In the genomic region with DNA sequence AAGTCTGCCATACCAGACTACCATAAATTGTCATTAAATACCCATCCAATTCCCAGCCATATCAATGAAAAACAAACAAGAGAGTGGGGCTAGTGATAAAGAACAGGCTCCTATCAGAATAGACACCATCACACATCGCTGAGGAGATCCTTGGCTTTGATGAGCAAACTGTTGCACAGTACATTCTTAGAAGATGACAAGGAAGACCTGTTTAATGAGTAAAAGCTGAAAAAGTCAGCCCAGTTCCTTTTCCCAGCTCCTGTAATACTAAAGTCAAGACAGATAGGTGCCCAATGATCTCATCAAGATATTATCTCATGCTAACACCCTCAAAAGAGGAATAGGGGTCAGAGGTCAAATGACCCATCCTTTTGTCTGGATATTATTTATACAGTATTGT, we compare ENCODE assay signal across 33 cellular contexts.
DNase-seq lines count a peak whose midpoint lies in the region; ATAC-seq, FAIRE-seq and TF ChIP-seq lines count a peak whose summit lies in the region.
"Had no signal": no experiment of that assay in that cellular context is flagged by ENCODE, and none has a peak within 500 bp of the region (broad histone marks: within the 10 kb centered on the region; RNA-seq: fewer than 3 reads in every experiment).

No MANE protein-coding gene starts in this region.

- POLR2A ChIA-PET in IMR-90 (lab: Charles Lee; ENCODE audit: unreplicated experiment) (no interaction called here), K562 (lab: Yijun Ruan, JAX) (interaction anchor here (0.6 to 0.7 kb wide), 2 partner anchors 7 to 67 kb away, joined by 3 to 4 read pairs; no protein-coding TSS in a partner anchor)

- TF ChIP-seq POLR2A in IMR-90 (IDR thresholded peaks at IDR 0.05; ENCODE audit: low read depth, low read length) = no peak
- TF ChIP-seq POLR2A in K562 (conservative IDR thresholded peaks at IDR 0.05) = no peak
- TF ChIP-seq POLR2A in adrenal gland (IDR thresholded peaks at IDR 0.05) = no peak

- no peak overlapping the region for H2BK15ac ChIP-seq in IMR-90 (ENCODE audit: low read depth, low read length)

- H3K9me3 Mint-ChIP-seq in Calu3 (ENCODE audit: low read depth, unreplicated experiment) = peaks cover 4% of the 10 kb centered on the region
- H3K9me3 Mint-ChIP-seq: activated CD4-positive, alpha-beta memory T cell treated with anti-CD3 and anti-CD28 coated beads for 36 hours; activated T-helper 1 cell treated with anti-CD3 and anti-CD28 coated beads, Interleukin-12 subunit alpha, Interleukin-12 subunit beta, Interleukin-2, Interleukin-4 antibody, amounts not matched to agents 30 ng/mL and 10 ng/mL and 1 ng/mL, durations not matched to agents 14 hours and 24 hours and 36 hours had no signal

- no peak overlapping the region for H4K8ac ChIP-seq in IMR-90 (ENCODE audit: low read depth in 2 of 2, low read length in 2 of 2)

- H3K4me1 ChIP-seq in IMR-90 (ENCODE audit: control insufficient read depth, insufficient read depth, low read length) (0 out of 2 replicates have a peak, but pooled peaks cover 2% of the 10 kb centered on the region), K562 (replicated peaks in 1 of 2; ENCODE audit: control insufficient read depth in 2 of 2, insufficient read depth in 2 of 2, low read length in 2 of 2) (no peaks in the 10 kb centered on the region; a peak in 1 of 5 replicates), keratinocyte (ENCODE audit: control insufficient read depth, extremely low read depth, insufficient read depth, low read length) (peaks cover 37% of the 10 kb centered on the region), adrenal gland (replicated peaks in 1 of 2) (no peaks in the 10 kb centered on the region)
- H3K4me1 ChIP-seq: Caco-2, pancreas had no signal

- no peak overlapping the region for H3K14ac ChIP-seq in IMR-90 (replicated peaks; ENCODE audit: low read depth, low read length)

- no peak overlapping the region for H2AK5ac ChIP-seq in IMR-90 (ENCODE audit: low read depth, low read length)

- no peak for TF ChIP-seq EP300 in K562 (IDR thresholded peaks at IDR 0.05; ENCODE audit: low read length)

- H2BK5ac ChIP-seq in IMR-90 (ENCODE audit: low read depth, low read length, poor library complexity, severe bottlenecking) = no peak overlapping the region

- no peak overlapping the region for H3K4me3 Mint-ChIP-seq in Calu3 (ENCODE audit: low read depth, unreplicated experiment)
- H3K4me3 Mint-ChIP-seq: activated CD4-positive, alpha-beta memory T cell treated with anti-CD3 and anti-CD28 coated beads for 36 hours; activated T-helper 1 cell treated with anti-CD3 and anti-CD28 coated beads, Interleukin-12 subunit alpha, Interleukin-12 subunit beta, Interleukin-2, Interleukin-4 antibody, amounts not matched to agents 30 ng/mL and 10 ng/mL and 1 ng/mL, durations not matched to agents 14 hours and 24 hours and 36 hours; HFFc6 had no signal

- H4K91ac ChIP-seq in IMR-90 (ENCODE audit: insufficient read depth, low read depth, low read length) = no peak overlapping the region

- H3K9ac ChIP-seq in IMR-90 (ENCODE audit: low read depth, low read length) (no peak overlapping the region), K562 (ENCODE audit: insufficient read depth in 1 of 2, low read depth in 2 of 2, low read length in 2 of 2) (no peak overlapping the region), keratinocyte (ENCODE audit: control insufficient read depth, extremely low read depth, insufficient read depth, low read length) (no peak overlapping the region)

- H3K79me1 ChIP-seq in IMR-90 (ENCODE audit: low read depth in 1 of 2, low read length in 2 of 2) = no peaks in the 10 kb centered on the region

- dilution Hi-C loops in IMR-90 (cut with HindIII; ENCODE audit: low sequenced_read_pairs, unreplicated experiment) (no loop called here), keratinocyte (cut with MboI; ENCODE audit: extremely low pct_ligation_motif_present, low sequenced_read_pairs) (no loop called here)

- WGBS in IMR-90 (ENCODE audit: extremely low coverage in 2 of 2, insufficient read length in 1 of 2), 2 experiments = no CpG with 5 or more reads among the region's 1 CpG
- WGBS in K562 (ENCODE audit: insufficient coverage, low coverage, missing lambda C conversion rate) = 0% methylated on average over 1 of the region's 1 CpG
- WGBS in adrenal gland, 4 donors = 74 to 88% (median 80%) methylated on average over 1 of the region's 1 CpG

- H3K4me2 ChIP-seq in IMR-90 (ENCODE audit: low read depth, low read length) (no peak overlapping the region), K562 (ENCODE audit: insufficient read depth, low read length) (no peak overlapping the region), keratinocyte (ENCODE audit: control insufficient read depth, extremely low read depth, insufficient read depth, low read depth, low read length) (no peak overlapping the region)

- H3K79me2 ChIP-seq in K562 (ENCODE audit: control insufficient read depth, insufficient read depth, low read length) (no peaks in the 10 kb centered on the region), keratinocyte (ENCODE audit: control insufficient read depth, insufficient read depth, low read length) (no peaks in the 10 kb centered on the region)

- H2BK20ac ChIP-seq in IMR-90 (ENCODE audit: low read depth, low read length) = no peak overlapping the region

- no peaks in the 10 kb centered on the region for H4K20me1 ChIP-seq in IMR-90 (ENCODE audit: insufficient read depth, low read length)
- no peaks in the 10 kb centered on the region for H4K20me1 ChIP-seq in K562 (replicated peaks; ENCODE audit: control insufficient read depth, insufficient read depth, low read length)
- no peaks in the 10 kb centered on the region for H4K20me1 ChIP-seq in keratinocyte (ENCODE audit: control insufficient read depth, extremely low read depth, insufficient read depth, low read length)

- no peak overlapping the region for H2AK9ac ChIP-seq in IMR-90 (replicated peaks; ENCODE audit: low read depth, low read length, poor library complexity)

- CTCF ChIA-PET in IMR-90 (lab: Yijun Ruan, JAX) (no interaction called here), K562 (lab: Yijun Ruan, JAX; ENCODE audit: low intra/inter-chr PET ratio) (no interaction called here), Calu3 (lab: Charles Lee) (no interaction called here)

- H3K36me3 ChIP-seq in IMR-90 (ENCODE audit: control insufficient read depth, insufficient read depth, low read length) = no peaks in the 10 kb centered on the region
- H3K36me3 ChIP-seq in K562 (ENCODE audit: control insufficient read depth, insufficient read depth, low read length) = no peaks in the 10 kb centered on the region
- no peaks in the 10 kb centered on the region for H3K36me3 ChIP-seq in keratinocyte (ENCODE audit: control insufficient read depth in 2 of 2, extremely low read depth in 1 of 2, insufficient read depth in 2 of 2, low read length in 2 of 2)
- no peaks in the 10 kb centered on the region for H3K36me3 ChIP-seq in adrenal gland (replicated peaks in 1 of 2)
- H3K36me3 ChIP-seq: gastrocnemius medialis, lower lobe of right lung, pancreas, SJCRH30, spleen, transverse colon had no signal

- intact Hi-C loops in IMR-90 (cut with micrococcal nuclease) = no loop called here
- intact Hi-C loops in K562 (cut with micrococcal nuclease) = no loop called here
- intact Hi-C loops in Calu3 (cut with micrococcal nuclease; ENCODE audit: unreplicated experiment) = no loop called here
- intact Hi-C loops in adrenal gland (cut with DNase I) = no loop called here

- no peak overlapping the region for H3K56ac ChIP-seq in IMR-90 (ENCODE audit: extremely low read depth, insufficient read depth, low read length)

- H3K18ac ChIP-seq in IMR-90 (ENCODE audit: low read depth, low read length) = no peak overlapping the region

- H3K36me3 Mint-ChIP-seq in Calu3 (ENCODE audit: insufficient read depth, unreplicated experiment) = peaks cover 1% of the 10 kb centered on the region
- H3K36me3 Mint-ChIP-seq: activated CD4-positive, alpha-beta memory T cell treated with anti-CD3 and anti-CD28 coated beads for 36 hours had no signal

- TF ChIP-seq CTCF in AG10803 (conservative IDR thresholded peaks at IDR 0.05; ENCODE audit: low read length) (no peak), IMR-90 (conservative IDR thresholded peaks at IDR 0.05; ENCODE audit: low read depth, low read length) (no peak), K562 (IDR thresholded peaks at IDR 0.05 in 2 of 3, conservative IDR thresholded peaks at IDR 0.05 in 1 of 3; ENCODE audit: insufficient read depth in 2 of 3, low read depth in 1 of 3, low read length in 3 of 3) (no peak), keratinocyte (optimal IDR thresholded peaks at IDR 0.05 in 1 of 3, IDR thresholded peaks at IDR 0.05 in 1 of 3, conservative IDR thresholded peaks at IDR 0.05 in 1 of 3; ENCODE audit: extremely low read depth in 1 of 3, insufficient read depth in 2 of 3, low read length in 3 of 3) (no peak), Calu3 (IDR thresholded peaks at IDR 0.05; ENCODE audit: unreplicated experiment) (no peak), adrenal gland (IDR thresholded peaks at IDR 0.05) (no peak)

- FAIRE-seq in K562 (lab: Jason Lieb, UNC) (no peak), keratinocyte (lab: Jason Lieb, UNC) (peak; percentile 93)
- FAIRE-seq: colon, GM12891, islet of Langerhans, pancreas had no signal

- ATAC-seq in IMR-90 (ENCODE audit: low read depth) (0 out of 2 replicates have a peak, but pooled peaks have one; percentile 18), K562 (no peak)
- ATAC-seq: gastrocnemius medialis, lower lobe of right lung, pancreas, right cardiac atrium had no signal

- TF ChIP-seq RAD21 in IMR-90 (IDR thresholded peaks at IDR 0.05; ENCODE audit: low read length) = no peak
- no peak for TF ChIP-seq RAD21 in K562 (CRISPR knock-in tag; conservative IDR thresholded peaks at IDR 0.05 in 1 of 2, IDR thresholded peaks at IDR 0.05 in 1 of 2)

- H3K9me1 ChIP-seq in IMR-90 (ENCODE audit: insufficient read depth, low read length) = no peaks in the 10 kb centered on the region
- no peaks in the 10 kb centered on the region for H3K9me1 ChIP-seq in K562 (ENCODE audit: control insufficient read depth, insufficient read depth, low read length)
- no peaks in the 10 kb centered on the region for H3K9me1 ChIP-seq in keratinocyte (ENCODE audit: control insufficient read depth, extremely low read depth, insufficient read depth, low read length)

- H3K9me3 ChIP-seq in IMR-90 (ENCODE audit: control insufficient read depth, insufficient read depth, low read length) = no peaks in the 10 kb centered on the region
- H3K9me3 ChIP-seq in K562 (replicated peaks; ENCODE audit: control insufficient read depth, insufficient read depth, low read depth, low read length) = no peaks in the 10 kb centered on the region
- H3K9me3 ChIP-seq in keratinocyte (ENCODE audit: control insufficient read depth, low read depth, low read length) = no peaks in the 10 kb centered on the region
- no peaks in the 10 kb centered on the region for H3K9me3 ChIP-seq in adrenal gland (replicated peaks in 1 of 3)
- H3K9me3 ChIP-seq: gastrocnemius medialis, lower lobe of right lung, pancreas, SJCRH30, spleen, transverse colon had no signal

- no peak overlapping the region for H2AFZ ChIP-seq in IMR-90 (replicated peaks; ENCODE audit: low read length, poor library complexity)
- H2AFZ ChIP-seq in K562 (ENCODE audit: low read depth, low read length) = no peak overlapping the region
- H2AFZ ChIP-seq in keratinocyte (ENCODE audit: control insufficient read depth, low read length) = no peak overlapping the region

- H3K27me3 ChIP-seq in IMR-90 (ENCODE audit: control insufficient read depth, insufficient read depth, low read length) (no peaks in the 10 kb centered on the region; the same call in 1 of the 2 replicates), K562 (ENCODE audit: control insufficient read depth in 2 of 2, insufficient read depth in 2 of 2, low read length in 2 of 2) (peaks cover 7 to 28% of the 10 kb centered on the region in 2 experiments), keratinocyte (ENCODE audit: control insufficient read depth, extremely low read depth, insufficient read depth, low read length) (no peaks in the 10 kb centered on the region), adrenal gland (peaks cover 5% of the 10 kb centered on the region)
- H3K27me3 ChIP-seq: gastrocnemius medialis, pancreas, SJCRH30 had no signal

- no peak overlapping the region for H3K23ac ChIP-seq in IMR-90 (ENCODE audit: low read depth, low read length)

- H3K27ac ChIP-seq in IMR-90 (ENCODE audit: insufficient read depth, low read length) = no peak overlapping the region
- no peak overlapping the region for H3K27ac ChIP-seq in K562 (ENCODE audit: extremely low read depth, low read depth, low read length)
- H3K27ac ChIP-seq in keratinocyte (ENCODE audit: control insufficient read depth, insufficient read depth, low read length) = peak overlapping the region; percentile 28
- no peak overlapping the region for H3K27ac ChIP-seq in adrenal gland
- H3K27ac ChIP-seq: gastrocnemius medialis, lower lobe of right lung, pancreas, SJCRH30, spleen, transverse colon had no signal

- H3K27ac Mint-ChIP-seq in Calu3 (ENCODE audit: unreplicated experiment) = no peak overlapping the region
- H3K27ac Mint-ChIP-seq: activated CD4-positive, alpha-beta memory T cell treated with anti-CD3 and anti-CD28 coated beads for 36 hours; activated T-helper 1 cell treated with anti-CD3 and anti-CD28 coated beads, Interleukin-12 subunit alpha, Interleukin-12 subunit beta, Interleukin-2, Interleukin-4 antibody, amounts not matched to agents 30 ng/mL and 10 ng/mL and 1 ng/mL, durations not matched to agents 14 hours and 24 hours and 36 hours; HFFc6; IgD-negative memory B cell had no signal

- in situ Hi-C loops in IMR-90 (cut with MboI; ENCODE audit: low sequenced_read_pairs) (no loop called here), K562 (cut with MboI) (no loop called here)

- H3K4ac ChIP-seq in IMR-90 (ENCODE audit: low read depth, low read length) = no peak overlapping the region

- H4K5ac ChIP-seq in IMR-90 (ENCODE audit: low read depth, low read length) = no peak overlapping the region

- no peak overlapping the region for H2BK120ac ChIP-seq in IMR-90 (ENCODE audit: low read depth, low read length)

- H3K27me3 Mint-ChIP-seq in Calu3 (ENCODE audit: unreplicated experiment) = peaks cover 79% of the 10 kb centered on the region

- no peaks in the 10 kb centered on the region for H3K4me1 Mint-ChIP-seq in Calu3 (ENCODE audit: low read depth, unreplicated experiment)

- H3K4me3 ChIP-seq in AG10803 (ENCODE audit: low read length) (no peak overlapping the region), IMR-90 (ENCODE audit: insufficient read depth, low read depth, low read length) (no peak overlapping the region), K562 (no peak overlapping the region), keratinocyte (ENCODE audit: control insufficient read depth in 2 of 3, extremely low read depth in 1 of 3, insufficient read depth in 2 of 3, low read depth in 1 of 3, low read length in 3 of 3) (no peak overlapping the region), adrenal gland (no peak overlapping the region)
- H3K4me3 ChIP-seq: gastrocnemius medialis, lower lobe of right lung, pancreas, SJCRH30, spleen, transverse colon had no signal

- no TSS peak for BruUV-seq in IMR-90 (replicated peaks; lab: Mats Ljungman, UMichigan)
- BruUV-seq in K562 (replicated peaks; lab: Mats Ljungman, UMichigan) = no TSS peak
- no TSS peak for BruUV-seq in Calu3 (replicated peaks; lab: Mats Ljungman, UMichigan)

- DNase-seq in AG10803 (ENCODE audit: low read depth) (peak; percentile 36), IMR-90 (peak; percentile 34), K562 (ENCODE audit: extremely low read depth in 1 of 4, low spot score in 3 of 4) (no peak), keratinocyte (ENCODE audit: low read depth, low spot score) (no peak), Calu3 (no peak), Ammon's horn (ENCODE audit: low spot score) (no peak), DMS114 treated with DMSO at 0.1 percent for 48 hours (lab: John Stamatoyannopoulos, UW; ENCODE audit: unreplicated experiment) (no peak), adrenal gland (no peak)
- DNase-seq: activated CD4-positive, alpha-beta memory T cell treated with anti-CD3 and anti-CD28 coated beads for 36 hours; activated CD4-positive, CD25-positive, alpha-beta regulatory T cell treated with anti-CD3 and anti-CD28 coated beads, Interleukin-2, amount 50 U/mL, for 72 hours; activated CD8-positive, alpha-beta memory T cell treated with anti-CD3 and anti-CD28 coated beads, Interleukin-2, amount 50 U/mL, for 4 hours; activated naive CD4-positive, alpha-beta T cell treated with anti-CD3 and anti-CD28 coated beads, Interleukin-2, amount 50 U/mL, for 16 hours; C1 segment of cervical spinal cord; Caco-2; effector CD8-positive, alpha-beta T cell; gastrocnemius medialis; HFFc6; hippocampal formation; lower lobe of right lung; NCI-H1105 treated with DMSO at 0.1 percent for 48 hours; NCI-H1930; NCI-H524 treated with DMSO at 0.1 percent for 48 hours; NK-92 treated with Interleukin-12 subunit alpha and Interleukin-12 subunit beta, amount 100 ng/mL, for 24 hours; pancreas; right cardiac atrium; SJCRH30; spleen; transverse colon had no signal

Comparison
In these comparisons a context has a peak if more than half of its experiments do, and no peak if none do; other contexts are left out.
1. DNase-seq: peak in AG10803 (single experiment) and IMR-90 (single experiment); none in K562 (0 of 4), keratinocyte (single experiment), Calu3 (single experiment), Ammon's horn (single experiment), DMS114 treated with DMSO at 0.1 percent for 48 hours (single experiment) and adrenal gland (0 of 7).